ENCODE assay signal across 10 cellular contexts in genomic region chrX:65601126-65601525, GRCh38.
A peak's percentile ranks its signal among the peaks of the same experiment; 100 is the strongest.
DNase-seq lines count a peak whose midpoint lies in the region; ATAC-seq, FAIRE-seq and TF ChIP-seq lines count a peak whose summit lies in the region.
"Had no signal": no experiment of that assay in that cellular context is flagged by ENCODE, and none has a peak within 500 bp of the region (broad histone marks: within the 10 kb centered on the region; RNA-seq: fewer than 3 reads in every experiment).

No MANE protein-coding gene starts in this region.

- H3K4me1 Mint-ChIP-seq in activated CD8-positive, alpha-beta memory T cell treated with anti-CD3 and anti-CD28 coated beads, Interleukin-2, amount 10 ng/mL, durations not matched to agents 7 days and 5 days: peaks cover 66% of the 10 kb centered on the region
- H3K4me1 Mint-ChIP-seq in astrocyte (ENCODE audit: low read depth, unreplicated experiment): peaks cover 3% of the 10 kb centered on the region

- H3K27ac ChIP-seq in astrocyte (ENCODE audit: low read depth, low read length) (peak overlapping the region; percentile 50), mucosa of rectum (ENCODE audit: low read depth in 2 of 2, low read length in 2 of 2) (peak overlapping the region; percentile 44 to 78), thyroid gland (peak overlapping the region; percentile 82 to 93 (median 86))

- CTCF ChIA-PET in activated CD8-positive, alpha-beta memory T cell treated with anti-CD3 and anti-CD28 coated beads, Interleukin-2, amount 10 ng/mL, durations not matched to agents 7 days and 5 days (lab: Charles Lee): interaction anchor here (1.1 to 1.7 kb wide), 2 partner anchors 97 to 122 kb away, joined by 5 read pairs; no protein-coding TSS in a partner anchor

- H3K9me3 ChIP-seq in astrocyte (ENCODE audit: insufficient read depth, low read depth, low read length): no peaks in the 10 kb centered on the region
- no peaks in the 10 kb centered on the region for H3K9me3 ChIP-seq in mucosa of rectum (ENCODE audit: control insufficient read depth in 2 of 2, low read length in 2 of 2)
- H3K9me3 ChIP-seq in thyroid gland: no peaks in the 10 kb centered on the region

- no peaks in the 10 kb centered on the region for H3K27me3 ChIP-seq in astrocyte (ENCODE audit: insufficient read depth, low read length)
- H3K27me3 ChIP-seq in mucosa of rectum (ENCODE audit: control insufficient read depth in 2 of 2, insufficient read depth in 2 of 2, low read length in 2 of 2): no peaks in the 10 kb centered on the region
- H3K27me3 ChIP-seq in thyroid gland: no peaks in the 10 kb centered on the region

- peak; percentile 21 for ATAC-seq in activated CD8-positive, alpha-beta memory T cell treated with anti-CD3 and anti-CD28 coated beads, Interleukin-2, amount 10 ng/mL, durations not matched to agents 7 days and 5 days
- no peak for ATAC-seq in GM21825 (IDR thresholded peaks at IDR 0.05; ENCODE audit: unreplicated experiment)

- H3K9ac ChIP-seq in astrocyte (ENCODE audit: low read length) (no peak overlapping the region), mucosa of rectum (ENCODE audit: low read depth in 1 of 2, low read length in 2 of 2) (peak overlapping the region in 1 of 2 donors; percentile 2)

- no peaks in the 10 kb centered on the region for H3K9me3 Mint-ChIP-seq in activated CD8-positive, alpha-beta memory T cell treated with anti-CD3 and anti-CD28 coated beads, Interleukin-2, amount 10 ng/mL, durations not matched to agents 7 days and 5 days (ENCODE audit: low read depth)
- H3K9me3 Mint-ChIP-seq in astrocyte (ENCODE audit: unreplicated experiment): no peaks in the 10 kb centered on the region

- H3K27ac Mint-ChIP-seq in activated CD8-positive, alpha-beta memory T cell treated with anti-CD3 and anti-CD28 coated beads, Interleukin-2, amount 10 ng/mL, durations not matched to agents 7 days and 5 days: peak overlapping the region; percentile 93
- no peak overlapping the region for H3K27ac Mint-ChIP-seq in astrocyte (ENCODE audit: unreplicated experiment)

- no peaks in the 10 kb centered on the region for H3K27me3 Mint-ChIP-seq in activated CD8-positive, alpha-beta memory T cell treated with anti-CD3 and anti-CD28 coated beads, Interleukin-2, amount 10 ng/mL, durations not matched to agents 7 days and 5 days
- no peaks in the 10 kb centered on the region for H3K27me3 Mint-ChIP-seq in astrocyte (ENCODE audit: low read depth, unreplicated experiment)

- intact Hi-C loops in thyroid gland (cut with DNase I): no loop called here

- no peak for TF ChIP-seq CTCF in astrocyte (IDR thresholded peaks at IDR 0.05; ENCODE audit: insufficient read depth, low read depth, low read length)
- no peak for TF ChIP-seq CTCF in thyroid gland (IDR thresholded peaks at IDR 0.05)

- no peak for FAIRE-seq in astrocyte (lab: Jason Lieb, UNC)
- FAIRE-seq: RCC 7860 had no signal

- no peak overlapping the region for H3K4me3 ChIP-seq in astrocyte (ENCODE audit: insufficient read depth, low read depth, low read length)
- H3K4me3 ChIP-seq in mucosa of rectum (ENCODE audit: low read length in 2 of 2): no peak overlapping the region
- no peak overlapping the region for H3K4me3 ChIP-seq in thyroid gland (replicated peaks in 1 of 3)

- 59 to 78% methylated on average over 3 of the region's 3 CpGs for WGBS in thyroid gland, 2 donors

- peak overlapping the region; percentile 15 for H3K4me3 Mint-ChIP-seq in activated CD8-positive, alpha-beta memory T cell treated with anti-CD3 and anti-CD28 coated beads, Interleukin-2, amount 10 ng/mL, durations not matched to agents 7 days and 5 days
- H3K4me3 Mint-ChIP-seq in astrocyte (ENCODE audit: unreplicated experiment): no peak overlapping the region

- no peaks in the 10 kb centered on the region for H3K79me2 ChIP-seq in astrocyte (ENCODE audit: insufficient read depth, low read length)

- H3K36me3 ChIP-seq in astrocyte (ENCODE audit: insufficient read depth, low read length) (no peaks in the 10 kb centered on the region), mucosa of rectum (ENCODE audit: control insufficient read depth in 2 of 2, insufficient read depth in 2 of 2, low read length in 2 of 2) (no peaks in the 10 kb centered on the region), thyroid gland (no peaks in the 10 kb centered on the region)

- no peak for TF ChIP-seq POLR2A in thyroid gland (IDR thresholded peaks at IDR 0.05)

- no peak overlapping the region for H2AFZ ChIP-seq in astrocyte (ENCODE audit: low read depth, low read length)

- H3K4me1 ChIP-seq in astrocyte (ENCODE audit: insufficient read depth, low read length) (peaks cover 29% of the 10 kb centered on the region), mucosa of rectum (ENCODE audit: control insufficient read depth in 2 of 2, insufficient read depth in 2 of 2, low read length in 2 of 2) (peaks cover 11 to 15% of the 10 kb centered on the region in 2 donors), thyroid gland (peaks cover 7 to 27% of the 10 kb centered on the region in 2 donors)

- peak overlapping the region; percentile 33 for H3K4me2 ChIP-seq in astrocyte (ENCODE audit: low read length)

- peaks cover 12% of the 10 kb centered on the region for H3K36me3 Mint-ChIP-seq in activated CD8-positive, alpha-beta memory T cell treated with anti-CD3 and anti-CD28 coated beads, Interleukin-2, amount 10 ng/mL, durations not matched to agents 7 days and 5 days
- no peaks in the 10 kb centered on the region for H3K36me3 Mint-ChIP-seq in astrocyte (ENCODE audit: low read depth, unreplicated experiment)

- DNase-seq in activated CD8-positive, alpha-beta memory T cell treated with anti-CD3 and anti-CD28 coated beads, Interleukin-2, amount 10 ng/mL, durations not matched to agents 7 days and 5 days: no peak
- DNase-seq in activated CD8-positive, alpha-beta memory T cell treated with anti-CD3 and anti-CD28 coated beads, Interleukin-2, amount 50 U/mL, for 48 hours: no peak
- DNase-seq in astrocyte (ENCODE audit: low read depth): no peak
- DNase-seq in thyroid gland: no peak
- DNase-seq in NCI-H146 (lab: John Stamatoyannopoulos, UW): no peak
- no peak for DNase-seq in D341Med (ENCODE audit: low spot score)
- DNase-seq: Karpas-422 had no signal

- no peaks in the 10 kb centered on the region for H4K20me1 ChIP-seq in astrocyte (ENCODE audit: insufficient read depth, low read length)
